Comparison of ENCODE assay signal across 9 cellular contexts in the genomic region with DNA sequence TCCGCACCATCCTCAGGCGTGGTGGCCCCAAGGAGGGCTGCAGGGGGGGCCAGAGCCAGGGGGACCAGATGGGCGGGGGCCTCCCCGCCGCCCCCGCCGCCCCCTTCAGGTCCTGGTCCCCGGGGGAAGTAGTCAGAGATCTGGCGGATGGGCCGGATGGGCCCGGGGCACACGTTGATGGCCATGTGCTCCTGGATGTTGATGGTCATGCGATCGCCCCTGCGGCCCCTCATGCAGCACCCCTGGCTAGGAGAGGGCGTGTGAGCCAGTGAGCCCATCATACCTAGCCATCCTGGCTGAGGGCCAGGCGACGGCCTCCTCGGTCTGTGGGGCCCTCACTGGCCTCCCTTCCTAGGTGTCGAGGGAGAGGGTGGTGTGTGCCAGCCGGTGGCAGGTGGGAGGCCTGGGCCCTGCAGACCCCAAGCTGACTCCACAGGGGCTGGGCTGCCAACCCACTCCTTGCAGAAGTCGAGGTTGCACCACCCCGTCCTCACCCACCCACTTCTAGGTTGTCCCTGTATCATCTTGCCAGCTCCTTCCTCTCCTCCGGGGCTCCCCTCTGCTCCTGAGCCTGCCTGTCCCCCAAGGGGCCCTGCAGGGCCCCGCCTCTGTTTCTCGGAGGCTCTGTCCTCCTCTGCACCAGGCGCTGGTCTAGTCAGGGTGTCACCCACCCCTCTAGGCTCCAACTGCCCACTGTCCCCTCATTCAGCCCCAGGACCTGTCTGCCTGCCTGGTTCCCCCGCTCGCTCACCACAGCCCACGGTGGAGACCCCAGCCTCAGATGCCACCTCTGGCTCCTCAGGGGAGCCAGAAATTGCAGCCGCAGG. TPM values are rescaled to one million over a fixed set of nuclear protein-coding genes. Genes with fewer than 3 reads are reported as not detected.
DNase-seq lines count a peak whose midpoint lies in the region; ATAC-seq, FAIRE-seq and TF ChIP-seq lines count a peak whose summit lies in the region.
"Had no signal": no experiment of that assay in that cellular context is flagged by ENCODE, and none has a peak within 500 bp of the region (broad histone marks: within the 10 kb centered on the region; RNA-seq: fewer than 3 reads in every experiment).

No MANE protein-coding gene starts in this region.

- no peaks in the 10 kb centered on the region for H3K9me3 Mint-ChIP-seq in mesothelial cell of epicardium

- in situ Hi-C loops in GM12878 (cut with MboI) = loop anchor here (25.0 kb wide), 1 partner anchor 898 kb away; no protein-coding TSS in a partner anchor

- H3K9me2 ChIP-seq in HCT116 (ENCODE audit: insufficient read depth) = no peaks in the 10 kb centered on the region

- SMC1A ChIA-PET in GM12878 (lab: Charles Lee; ENCODE audit: uncharacterized antibody, unreplicated experiment) = no interaction called here

- BruUV-seq in HCT116 (replicated peaks; lab: Mats Ljungman, UMichigan) = no TSS peak
- no TSS peak for BruUV-seq in GM12878 (replicated peaks; lab: Mats Ljungman, UMichigan)

- POLR2A ChIA-PET in AG04449 (lab: Yijun Ruan, JAX) = interaction anchor here (0.6 kb wide), 1 partner anchor 47 kb away, joined by 5 read pairs; no protein-coding TSS in a partner anchor
- POLR2A ChIA-PET in HCT116 (lab: Charles Lee) = interaction anchor here (0.6 kb wide), 1 partner anchor 14 kb away, joined by 3 read pairs; no protein-coding TSS in a partner anchor
- POLR2A ChIA-PET in GM12878 (lab: Charles Lee) = interaction anchor here (0.6 kb wide), 1 partner anchor 18 kb away, joined by 3 read pairs; no protein-coding TSS in a partner anchor

- H3K4me2 ChIP-seq in HCT116 (ENCODE audit: low read length) = no peak overlapping the region
- H3K4me2 ChIP-seq in GM12878 (ENCODE audit: control insufficient read depth, insufficient read depth) = peak overlapping the region; percentile 42

- peak overlapping the region; percentile 8; the same call in 1 of the 2 replicates for H3K4me3 ChIP-seq in AG04449 (ENCODE audit: low read depth, low read length)
- H3K4me3 ChIP-seq in HCT116 (replicated peaks in 1 of 2; ENCODE audit: low read depth in 1 of 2, low read length in 2 of 2) = no peak overlapping the region
- 0 out of 2 replicates have a peak overlapping the region, but pooled peaks have one; percentile 32 for H3K4me3 ChIP-seq in GM12878
- no peak overlapping the region for H3K4me3 ChIP-seq in mucosa of descending colon

- no peak overlapping the region for H3K27ac Mint-ChIP-seq in mesothelial cell of epicardium

- no peak for TF ChIP-seq CTCF in AG04449 (IDR thresholded peaks at IDR 0.05; ENCODE audit: insufficient read depth, low read length, missing control alignments)
- TF ChIP-seq CTCF in HCT116 (IDR thresholded peaks at IDR 0.05 in 2 of 3, conservative IDR thresholded peaks at IDR 0.05 in 1 of 3; ENCODE audit: borderline replicate concordance in 1 of 3, insufficient read depth in 1 of 3, low read depth in 2 of 3, low read length in 2 of 3) = no peak
- no peak for TF ChIP-seq CTCF in GM12878 (IDR thresholded peaks at IDR 0.05 in 2 of 3, conservative IDR thresholded peaks at IDR 0.05 in 1 of 3; ENCODE audit: control insufficient read depth in 2 of 3, extremely low read depth in 1 of 3, insufficient read depth in 1 of 3, low read depth in 3 of 3, low read length in 3 of 3)
- TF ChIP-seq CTCF in mesothelial cell of epicardium (IDR thresholded peaks at IDR 0.05; ENCODE audit: unreplicated experiment) = no peak
- no peak for TF ChIP-seq CTCF in mucosa of descending colon (IDR thresholded peaks at IDR 0.05)

- H3K4me1 Mint-ChIP-seq in mesothelial cell of epicardium = peaks cover 10% of the 10 kb centered on the region

- H3K36me3 ChIP-seq in HCT116 (ENCODE audit: control insufficient read depth in 1 of 2, insufficient read depth in 2 of 2, low read length in 2 of 2) (peaks cover 0 to 4% of the 10 kb centered on the region in 2 experiments; a peak in 2 of 4 replicates), GM12878 (ENCODE audit: control insufficient read depth in 2 of 2, insufficient read depth in 2 of 2, low read length in 1 of 2) (no peaks in the 10 kb centered on the region; a peak in 1 of 4 replicates), mucosa of descending colon (ENCODE audit: low read depth) (no peaks in the 10 kb centered on the region)

- DNase-seq in AG04449 (ENCODE audit: low read depth, low spot score) (no peak), HCT116 (ENCODE audit: low read depth, low spot score) (no peak), GM12878 (ENCODE audit: low read depth, low spot score) (no peak), mesothelial cell of epicardium (ENCODE audit: low spot score in 2 of 2, unreplicated experiment in 2 of 2) (no peak), GOT3 (lab: John Stamatoyannopoulos, UW) (no peak), NCI-H1436 treated with DMSO at 0.1 percent for 48 hours (lab: John Stamatoyannopoulos, UW) (no peak), mucosa of descending colon (no peak)

- no peak for TF ChIP-seq POLR2A in HCT116 (IDR thresholded peaks at IDR 0.05; ENCODE audit: borderline replicate concordance, extremely low read depth, insufficient read depth, insufficient read length)
- TF ChIP-seq POLR2A in GM12878 (IDR thresholded peaks at IDR 0.05; ENCODE audit: low read depth, low read length) = no peak

- WGBS in GM12878 (ENCODE audit: insufficient coverage, insufficient replicate concordance, low lambda C conversion rate, missing lambda C conversion rate) = 42% methylated on average over 27 of the region's 31 CpGs

- H3K27ac ChIP-seq in HCT116 (ENCODE audit: low read depth, low read length) = no peak overlapping the region
- H3K27ac ChIP-seq in GM12878 (ENCODE audit: control insufficient read depth, insufficient read depth) = no peak overlapping the region

- H3K4me3 Mint-ChIP-seq in mesothelial cell of epicardium = peak overlapping the region; percentile 66

- H3K4me1 ChIP-seq in HCT116 (ENCODE audit: control insufficient read depth in 1 of 2, insufficient read depth in 2 of 2, low read length in 2 of 2) = no peaks in the 10 kb centered on the region
- no peaks in the 10 kb centered on the region for H3K4me1 ChIP-seq in GM12878 (ENCODE audit: control insufficient read depth, insufficient read depth, low read length)
- H3K4me1 ChIP-seq in mucosa of descending colon (ENCODE audit: low read depth) = peaks cover 13% of the 10 kb centered on the region

- ATAC-seq in HCT116 (0 out of 2 replicates have a peak, but pooled peaks have one; percentile 13), GM12878 (peak; percentile 34), HG02884 (IDR thresholded peaks at IDR 0.05; ENCODE audit: unreplicated experiment) (no peak), mucosa of descending colon (no peak)

- CTCF ChIA-PET in AG04449 (lab: Yijun Ruan, JAX) (interaction anchor here (1.7 kb wide), 1 partner anchor 9 kb away, joined by 4 read pairs; no protein-coding TSS in a partner anchor), HCT116 (lab: Charles Lee) (no interaction called here), GM12878 (lab: Yijun Ruan, JAX) (no interaction called here)

- no peaks in the 10 kb centered on the region for H3K36me3 Mint-ChIP-seq in mesothelial cell of epicardium

- RAD21 ChIA-PET in HCT116 (lab: Charles Lee; ENCODE audit: low non-redundant PET in 1 of 2, low total read pairs in 2 of 2, uncharacterized antibody in 2 of 2, unreplicated experiment in 2 of 2) = no interaction called here
- RAD21 ChIA-PET in GM12878 (lab: Charles Lee; ENCODE audit: unreplicated experiment) = interaction anchor here (0.6 kb wide), 1 partner anchor 315 kb away, joined by 3 read pairs; no protein-coding TSS in a partner anchor

- H3K9me3 ChIP-seq in HCT116 (ENCODE audit: control insufficient read depth in 1 of 2, insufficient read depth in 1 of 2, low read depth in 1 of 2, low read length in 2 of 2) = no peaks in the 10 kb centered on the region
- H3K9me3 ChIP-seq in GM12878 (replicated peaks; ENCODE audit: control insufficient read depth, insufficient read depth, low read length) = no peaks in the 10 kb centered on the region
- H3K9me3 ChIP-seq in mucosa of descending colon = no peaks in the 10 kb centered on the region

- TF ChIP-seq RAD21 in HCT116 (IDR thresholded peaks at IDR 0.05; ENCODE audit: low read depth) = no peak
- no peak for TF ChIP-seq RAD21 in GM12878 (IDR thresholded peaks at IDR 0.05; ENCODE audit: insufficient read depth, low read depth, low read length)

- H3K27me3 ChIP-seq in HCT116 (ENCODE audit: insufficient read depth, low read length) = no peaks in the 10 kb centered on the region
- peaks cover 3 to 7% of the 10 kb centered on the region in 2 experiments; a peak in 3 of 4 replicates for H3K27me3 ChIP-seq in GM12878 (replicated peaks in 1 of 2; ENCODE audit: control insufficient read depth in 2 of 2, insufficient read depth in 2 of 2, low read length in 1 of 2)

- H4K20me1 ChIP-seq in HCT116 (ENCODE audit: insufficient read depth) = no peaks in the 10 kb centered on the region
- H4K20me1 ChIP-seq in GM12878 (ENCODE audit: control insufficient read depth, insufficient read depth) = no peaks in the 10 kb centered on the region

- H3K79me2 ChIP-seq in HCT116 (ENCODE audit: insufficient read depth, low read length) (no peaks in the 10 kb centered on the region), GM12878 (ENCODE audit: control insufficient read depth, insufficient read depth, low read length) (no peaks in the 10 kb centered on the region)

- H3K27me3 Mint-ChIP-seq in mesothelial cell of epicardium (ENCODE audit: low read depth) = peaks cover 46% of the 10 kb centered on the region

- H3K9ac ChIP-seq in HCT116 (ENCODE audit: low read length) (no peak overlapping the region), GM12878 (ENCODE audit: control insufficient read depth, insufficient read depth, low read length) (no peak overlapping the region)

- intact Hi-C loops in HCT116 (cut with micrococcal nuclease) (no loop called here), GM12878 (cut with micrococcal nuclease; ENCODE audit: unreplicated experiment) (no loop called here), mucosa of descending colon (cut with DNase I, micrococcal nuclease) (no loop called here)

- TF ChIP-seq EP300 in GM12878 (IDR thresholded peaks at IDR 0.05; ENCODE audit: borderline replicate concordance in 1 of 2, control insufficient read depth in 1 of 2, low read depth in 2 of 2, low read length in 2 of 2) = no peak

- FAIRE-seq in GM12878 (lab: Jason Lieb, UNC) = no peak

- no peak overlapping the region for H2AFZ ChIP-seq in HCT116 (ENCODE audit: low read depth, low read length, poor library complexity, severe bottlenecking)
- H2AFZ ChIP-seq in GM12878 (ENCODE audit: control insufficient read depth, low read depth, low read length) = no peak overlapping the region

RNA-seq across cellular contexts. Expression of gene DOC2A, which starts 0.6 kb away (rescaled TPM):
- total RNA-seq in HCT116 (2021; ENCODE audit: unreplicated experiment) (17.3 TPM), GM12878 (2014; rRNA removed) (0.17 TPM in 1 of 2 replicates, not detected in the other), GM12878 (2014; rRNA removed; fragmentation: Illumina TruSeq; extraction: Trizol) (not detected in 2 replicates), GM12878 (2021) (0.11 TPM in 1 of 2 replicates, not detected in the other), mesothelial cell of epicardium (5.3 to 6.4 TPM (median 5.7 TPM) in 3 replicates), mucosa of descending colon (10 to 100 TPM in 1 of 3 donors, 1 to 10 TPM in 2; 5.2 to 16.8 (median 7.5) TPM)
- polyA plus RNA-seq in HCT116 (2012) = 13.8 and 18.6 TPM in 2 replicates
- total RNA-seq in GM12878 (2013; cell fraction: nucleolus; rRNA removed) = 0.27 and 0.33 TPM in 2 replicates
- polyA plus RNA-seq in GM12878 (2011; ENCODE audit: low read depth) = not detected
- polyA plus RNA-seq in GM12878 (2011; rRNA removed) (0.06 and 0.15 TPM in 2 replicates), GM12878 (2014; fragmentation: Illumina TruSeq; extraction: Trizol) (0.06 TPM in 1 of 2 replicates, not detected in the other), GM12878 (2014; fragmentation: Nextera tagmentation; extraction: Ambion mirVana) (not detected), GM12878 (2014; rRNA removed) (0.09 TPM in 2 replicates), GM12878 (2016; fragmentation: Nextera tagmentation; extraction: Ambion mirVana) (not detected)
- polyA plus RNA-seq in GM12878 (2011; cell fraction: cytosol; rRNA removed) = 0.17 and 0.37 TPM in 2 replicates
- polyA plus RNA-seq in GM12878 (2011; cell fraction: nucleus; rRNA removed) = 0.85 and 1.1 TPM in 2 replicates
- 0.09 and 0.13 TPM in 2 replicates for polyA plus RNA-seq in GM12878 (2012)
- polyA minus RNA-seq in GM12878 (2011; rRNA and poly(A)+ RNA removed) = not detected in 2 replicates
- not detected in 2 replicates for polyA minus RNA-seq in GM12878 (2011; cell fraction: cytosol; rRNA and poly(A)+ RNA removed)
- polyA minus RNA-seq in GM12878 (2011; cell fraction: nucleus; rRNA and poly(A)+ RNA removed) = 0.29 and 0.36 TPM in 2 replicates
- total RNA-seq: mononuclear cell had no signal

RNA-seq across cellular contexts. Expression of gene C16orf92, which starts 12.8 kb away (rescaled TPM):
- total RNA-seq in HCT116 (2021; ENCODE audit: unreplicated experiment) (not detected), GM12878 (2014; rRNA removed) (not detected in 2 replicates), GM12878 (2014; rRNA removed; fragmentation: Illumina TruSeq; extraction: Trizol) (not detected in 2 replicates), GM12878 (2021) (not detected in 2 replicates), mesothelial cell of epicardium (not detected in 3 replicates), mucosa of descending colon (not detected)
- not detected in 2 replicates for polyA plus RNA-seq in HCT116 (2012)
- not detected in 2 replicates for total RNA-seq in GM12878 (2013; cell fraction: nucleolus; rRNA removed)
- polyA plus RNA-seq in GM12878 (2011; ENCODE audit: low read depth) = not detected
- polyA plus RNA-seq in GM12878 (2011; rRNA removed) (not detected in 2 replicates), GM12878 (2014; fragmentation: Illumina TruSeq; extraction: Trizol) (not detected in 2 replicates), GM12878 (2014; fragmentation: Nextera tagmentation; extraction: Ambion mirVana) (not detected), GM12878 (2014; rRNA removed) (not detected in 2 replicates), GM12878 (2016; fragmentation: Nextera tagmentation; extraction: Ambion mirVana) (not detected)
- polyA plus RNA-seq in GM12878 (2011; cell fraction: cytosol; rRNA removed) = not detected in 2 replicates
- polyA plus RNA-seq in GM12878 (2011; cell fraction: nucleus; rRNA removed) = not detected in 2 replicates
- polyA plus RNA-seq in GM12878 (2012) = not detected in 2 replicates
- not detected in 2 replicates for polyA minus RNA-seq in GM12878 (2011; rRNA and poly(A)+ RNA removed)
- not detected in 2 replicates for polyA minus RNA-seq in GM12878 (2011; cell fraction: cytosol; rRNA and poly(A)+ RNA removed)
- polyA minus RNA-seq in GM12878 (2011; cell fraction: nucleus; rRNA and poly(A)+ RNA removed) = not detected in 2 replicates
- total RNA-seq: mononuclear cell had no signal

RNA-seq across cellular contexts. Expression of gene INO80E, which starts 14.2 kb away (rescaled TPM):
- total RNA-seq in HCT116 (2021; ENCODE audit: unreplicated experiment) (89.8 TPM), GM12878 (2014; rRNA removed) (48.3 and 58.9 TPM in 2 replicates), GM12878 (2014; rRNA removed; fragmentation: Illumina TruSeq; extraction: Trizol) (27.0 and 31.0 TPM in 2 replicates), GM12878 (2021) (73.3 and 74.0 TPM in 2 replicates), mesothelial cell of epicardium (60.2 to 62.9 TPM (median 62.0 TPM) in 3 replicates), mucosa of descending colon (10 to 100 TPM; 71.2 to 79.5 (median 78.4) TPM)
- 53.7 and 76.2 TPM in 2 replicates for polyA plus RNA-seq in HCT116 (2012)
- total RNA-seq in GM12878 (2013; cell fraction: nucleolus; rRNA removed) = 50.4 and 67.1 TPM in 2 replicates
- 24.7 TPM for polyA plus RNA-seq in GM12878 (2011; ENCODE audit: low read depth)
- polyA plus RNA-seq in GM12878 (2011; rRNA removed) (14.3 and 17.9 TPM in 2 replicates), GM12878 (2014; fragmentation: Illumina TruSeq; extraction: Trizol) (41.3 and 67.7 TPM in 2 replicates), GM12878 (2014; fragmentation: Nextera tagmentation; extraction: Ambion mirVana) (under 1 TPM; 0.39 to 0.90 TPM), GM12878 (2014; rRNA removed) (58.1 and 72.7 TPM in 2 replicates), GM12878 (2016; fragmentation: Nextera tagmentation; extraction: Ambion mirVana) (10 to 100 TPM; 29.5 to 35.0 TPM)
- polyA plus RNA-seq in GM12878 (2011; cell fraction: cytosol; rRNA removed) = 20.0 and 21.2 TPM in 2 replicates
- polyA plus RNA-seq in GM12878 (2011; cell fraction: nucleus; rRNA removed) = 87.7 and 96.4 TPM in 2 replicates
- 36.8 and 46.6 TPM in 2 replicates for polyA plus RNA-seq in GM12878 (2012)
- 7.6 and 9.3 TPM in 2 replicates for polyA minus RNA-seq in GM12878 (2011; rRNA and poly(A)+ RNA removed)
- polyA minus RNA-seq in GM12878 (2011; cell fraction: cytosol; rRNA and poly(A)+ RNA removed) = 8.1 and 10.2 TPM in 2 replicates
- 9.8 and 17.2 TPM in 2 replicates for polyA minus RNA-seq in GM12878 (2011; cell fraction: nucleus; rRNA and poly(A)+ RNA removed)

RNA-seq across cellular contexts. Expression of gene HIRIP3, which starts 14.8 kb away (rescaled TPM):
- 21.8 TPM for total RNA-seq in HCT116 (2021; ENCODE audit: unreplicated experiment)
- polyA plus RNA-seq in HCT116 (2012) = 25.2 and 26.4 TPM in 2 replicates
- 4.3 and 5.9 TPM in 2 replicates for total RNA-seq in GM12878 (2013; cell fraction: nucleolus; rRNA removed)
- total RNA-seq in GM12878 (2014; rRNA removed) = 19.1 and 30.1 TPM in 2 replicates
- 13.9 and 14.7 TPM in 2 replicates for total RNA-seq in GM12878 (2014; rRNA removed; fragmentation: Illumina TruSeq; extraction: Trizol)
- 26.1 and 26.5 TPM in 2 replicates for total RNA-seq in GM12878 (2021)
- 6.3 TPM for polyA plus RNA-seq in GM12878 (2011; ENCODE audit: low read depth)
- polyA plus RNA-seq in GM12878 (2011; rRNA removed) = 6.2 and 10.9 TPM in 2 replicates
- 19.1 and 30.2 TPM in 2 replicates for polyA plus RNA-seq in GM12878 (2011; cell fraction: cytosol; rRNA removed)
- polyA plus RNA-seq in GM12878 (2011; cell fraction: nucleus; rRNA removed) = 13.5 and 17.0 TPM in 2 replicates
- polyA plus RNA-seq in GM12878 (2012) = 15.0 and 17.3 TPM in 2 replicates
- 14.8 and 21.2 TPM in 2 replicates for polyA plus RNA-seq in GM12878 (2014; fragmentation: Illumina TruSeq; extraction: Trizol)
- 1 to 10 TPM; 4.1 to 9.8 TPM for polyA plus RNA-seq in GM12878 (2014; fragmentation: Nextera tagmentation; extraction: Ambion mirVana)
- 33.1 and 36.7 TPM in 2 replicates for polyA plus RNA-seq in GM12878 (2014; rRNA removed)
- polyA plus RNA-seq in GM12878 (2016; fragmentation: Nextera tagmentation; extraction: Ambion mirVana) = 10 to 100 TPM; 40.5 to 43.5 TPM
- polyA minus RNA-seq in GM12878 (2011; rRNA and poly(A)+ RNA removed) = 3.1 and 10.0 TPM in 2 replicates
- polyA minus RNA-seq in GM12878 (2011; cell fraction: cytosol; rRNA and poly(A)+ RNA removed) = 3.7 and 3.9 TPM in 2 replicates
- polyA minus RNA-seq in GM12878 (2011; cell fraction: nucleus; rRNA and poly(A)+ RNA removed) = 4.7 and 12.1 TPM in 2 replicates
- 8.6 to 10.9 TPM (median 9.7 TPM) in 3 replicates for total RNA-seq in mesothelial cell of epicardium
- total RNA-seq in mucosa of descending colon = 10 to 100 TPM; 11.3 to 21.3 (median 11.9) TPM

RNA-seq across cellular contexts. Expression of gene TLCD3B, which starts 20.9 kb away (rescaled TPM):
- total RNA-seq in HCT116 (2021; ENCODE audit: unreplicated experiment) (1.0 TPM), GM12878 (2014; rRNA removed) (0.22 TPM in 1 of 2 replicates, not detected in the other), GM12878 (2014; rRNA removed; fragmentation: Illumina TruSeq; extraction: Trizol) (0.13 TPM in 1 of 2 replicates, not detected in the other), GM12878 (2021) (0.29 and 0.51 TPM in 2 replicates), mesothelial cell of epicardium (0.55 to 1.1 TPM (median 0.72 TPM) in 3 replicates), mucosa of descending colon (under 1 TPM in 2 of 3 donors, not detected in 1; 0.38 to 0.46 TPM)
- 2.1 and 2.3 TPM in 2 replicates for polyA plus RNA-seq in HCT116 (2012)
- 0.76 TPM in 1 of 2 replicates, not detected in the other for total RNA-seq in GM12878 (2013; cell fraction: nucleolus; rRNA removed)
- 0.29 TPM for polyA plus RNA-seq in GM12878 (2011; ENCODE audit: low read depth)
- polyA plus RNA-seq in GM12878 (2011; rRNA removed) (0.08 and 0.12 TPM in 2 replicates), GM12878 (2014; fragmentation: Illumina TruSeq; extraction: Trizol) (0.35 TPM in 1 of 2 replicates, not detected in the other), GM12878 (2014; fragmentation: Nextera tagmentation; extraction: Ambion mirVana) (under 1 TPM in 1 of 2 experiments, not detected in 1; 0.05 TPM), GM12878 (2014; rRNA removed) (0.22 and 0.28 TPM in 2 replicates), GM12878 (2016; fragmentation: Nextera tagmentation; extraction: Ambion mirVana) (not detected)
- polyA plus RNA-seq in GM12878 (2011; cell fraction: cytosol; rRNA removed) = 0.10 and 0.20 TPM in 2 replicates
- polyA plus RNA-seq in GM12878 (2011; cell fraction: nucleus; rRNA removed) = 1.4 and 1.6 TPM in 2 replicates
- 0.43 and 0.46 TPM in 2 replicates for polyA plus RNA-seq in GM12878 (2012)
- 0.26 and 0.29 TPM in 2 replicates for polyA minus RNA-seq in GM12878 (2011; rRNA and poly(A)+ RNA removed)
- polyA minus RNA-seq in GM12878 (2011; cell fraction: cytosol; rRNA and poly(A)+ RNA removed) = not detected in 2 replicates
- polyA minus RNA-seq in GM12878 (2011; cell fraction: nucleus; rRNA and poly(A)+ RNA removed) = not detected in 2 replicates
- total RNA-seq: mononuclear cell had no signal

Comparison
In these comparisons a context has a peak if more than half of its experiments do, and no peak if none do; other contexts are left out.
1. H3K4me3 ChIP-seq: peak in AG04449 (single experiment) and GM12878 (single experiment); none in HCT116 (0 of 2) and mucosa of descending colon (single experiment).
2. ATAC-seq: peak in HCT116 (single experiment) and GM12878 (single experiment); none in HG02884 (single experiment) and mucosa of descending colon (single experiment).